8 cellular contexts compared by ENCODE assay signal in the genomic region with DNA sequence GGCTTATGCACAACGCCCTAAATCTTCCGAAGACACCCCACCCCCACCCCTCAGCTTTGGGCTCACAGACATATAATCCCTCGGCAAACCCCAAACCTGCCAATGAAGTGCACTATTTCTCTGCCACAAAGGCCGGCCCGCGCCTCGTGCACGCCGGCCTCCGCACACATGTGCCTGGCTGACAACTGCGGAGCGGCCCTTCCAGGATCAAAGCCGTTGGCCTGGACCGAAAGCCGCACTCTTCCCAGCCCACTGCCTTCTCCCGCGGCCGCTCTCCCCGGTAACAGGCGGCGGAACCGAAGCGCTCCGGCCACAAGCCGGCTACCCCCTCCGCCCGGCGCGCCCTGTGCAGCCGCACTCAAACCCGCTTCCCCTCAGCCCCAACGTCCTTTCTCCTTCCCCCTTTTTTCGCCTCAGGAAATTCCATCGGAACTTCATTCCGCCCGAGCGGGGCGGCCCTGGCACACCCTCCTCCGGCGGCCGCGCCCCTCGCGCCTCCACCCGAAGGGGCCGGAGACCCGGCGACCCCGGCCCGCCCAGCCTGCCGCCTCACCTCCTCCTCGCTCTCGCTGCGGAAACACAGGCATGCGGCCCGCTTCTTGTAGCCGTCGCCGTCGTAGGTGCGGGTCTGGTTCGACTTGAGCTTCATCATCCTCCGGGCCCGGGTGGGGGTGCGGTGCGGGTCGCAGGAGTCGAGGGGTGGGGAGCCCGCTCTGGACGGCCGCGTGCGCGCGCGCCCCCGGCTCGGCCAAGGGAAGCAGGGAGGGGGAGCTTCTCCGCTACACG. TPM values are rescaled to one million over a fixed set of nuclear protein-coding genes. Genes with fewer than 3 reads are reported as not detected.
A peak's percentile ranks its signal among the peaks of the same experiment; 100 is the strongest.
DNase-seq lines count a peak whose midpoint lies in the region; ATAC-seq, FAIRE-seq and TF ChIP-seq lines count a peak whose summit lies in the region.

No MANE protein-coding gene starts in this region.

- TF ChIP-seq CTCF in VCaP (conservative IDR thresholded peaks at IDR 0.05) (no peak), bronchial epithelial cell (IDR thresholded peaks at IDR 0.05; ENCODE audit: insufficient read depth, low read length, severe bottlenecking) (no peak), kidney (IDR thresholded peaks at IDR 0.05; ENCODE audit: borderline replicate concordance, extremely low read depth, insufficient read depth) (no peak)

- peak overlapping the region; percentile 60 to 78 for H3K9ac ChIP-seq in kidney (ENCODE audit: low read length in 2 of 2)

- H3K27me3 ChIP-seq in bronchial epithelial cell (ENCODE audit: control insufficient read depth, insufficient read depth, low read length), result no peaks in the 10 kb centered on the region

- FAIRE-seq in bronchial epithelial cell (lab: Jason Lieb, UNC) (no peak), kidney (lab: Jason Lieb, UNC) (no peak)

- H3K36me3 ChIP-seq in bronchial epithelial cell (ENCODE audit: control insufficient read depth, insufficient read depth, low read length) (no peaks in the 10 kb centered on the region), kidney (ENCODE audit: control insufficient read depth in 1 of 2, insufficient read depth in 2 of 2, low read length in 2 of 2) (no peaks in the 10 kb centered on the region)

- peak overlapping the region; percentile 98 for H3K27ac ChIP-seq in VCaP
- H3K27ac ChIP-seq in kidney (ENCODE audit: low read depth in 2 of 2, low read length in 2 of 2), result peak overlapping the region; percentile 86 to 91

- ATAC-seq in HG02840 (IDR thresholded peaks at IDR 0.05; ENCODE audit: low FRiP score, unreplicated experiment), result peak; percentile 42

- intact Hi-C loops in kidney (cut with DNase I), result no loop called here

- H3K9me3 ChIP-seq in kidney (ENCODE audit: control insufficient read depth in 1 of 2, low read length in 2 of 2), result no peaks in the 10 kb centered on the region

- DNase-seq in NCI-H187 (lab: John Stamatoyannopoulos, UW) (peak; percentile 23 to 49), NCI-H187 treated with DMSO at 0.1 percent for 48 hours (lab: John Stamatoyannopoulos, UW) (no peak), NCI-H1694 treated with DMSO at 0.1 percent for 48 hours (lab: John Stamatoyannopoulos, UW) (peak; percentile 38), bronchial epithelial cell (ENCODE audit: low read depth) (peak; percentile 40), kidney (peak; percentile 89)
- DNase-seq in stimulated activated CD4-positive, alpha-beta T cell treated with anti-CD3 and anti-CD28 coated beads, Interleukin-15, amount 100 ng/mL, for 48 hours (ENCODE audit: low read depth in 2 of 2), result peak; percentile 15 to 26

- H3K4me3 ChIP-seq in bronchial epithelial cell (ENCODE audit: low read depth, low read length), result peak overlapping the region; percentile 90
- peak overlapping the region; percentile 57 to 77 for H3K4me3 ChIP-seq in kidney (ENCODE audit: low read length in 2 of 2)

- peaks cover 11 to 14% of the 10 kb centered on the region in 2 donors for H3K4me1 ChIP-seq in kidney (ENCODE audit: control insufficient read depth in 1 of 2, insufficient read depth in 1 of 2, low read depth in 1 of 2, low read length in 2 of 2)

RNA-seq across cellular contexts. Expression of a gene that starts 0.6 kb away (rescaled TPM):
- total RNA-seq in bronchial epithelial cell (15.8 and 18.7 TPM in 2 replicates), kidney (53.8 TPM)
- 17.7 TPM for polyA plus RNA-seq in kidney (ENCODE audit: insufficient read depth, low read depth, low replicate concordance)

RNA-seq across cellular contexts. Expression of a gene that starts 34.0 kb away (rescaled TPM):
- 2,015 and 3,887 TPM in 2 replicates for total RNA-seq in bronchial epithelial cell
- 1,138 TPM for total RNA-seq in kidney
- 2,105 TPM for polyA plus RNA-seq in kidney (ENCODE audit: insufficient read depth, low read depth, low replicate concordance)
